Comparison of ENCODE assay signal across 25 cellular contexts in genomic region chr12:123134265-123134664, GRCh38. TPM values are rescaled to one million over a fixed set of nuclear protein-coding genes. Genes with fewer than 3 reads are reported as not detected.
DNase-seq lines count a peak whose midpoint lies in the region; ATAC-seq and TF ChIP-seq lines count a peak whose summit lies in the region.
"Had no signal": no experiment of that assay in that cellular context is flagged by ENCODE, and none has a peak within 500 bp of the region (broad histone marks: within the 10 kb centered on the region; RNA-seq: fewer than 3 reads in every experiment).

No MANE protein-coding gene starts in this region.

- no peaks in the 10 kb centered on the region for H4K20me1 ChIP-seq in BLaER1

- intact Hi-C loops in heart left ventricle (cut with DNase I), result no loop called here

- H3K14ac ChIP-seq in neuronal stem cell (ENCODE audit: low read length), result no peak overlapping the region

- TF ChIP-seq CTCF in heart left ventricle (IDR thresholded peaks at IDR 0.05), result no peak

- TF ChIP-seq POLR2A in heart left ventricle (IDR thresholded peaks at IDR 0.05), result no peak

- no peaks in the 10 kb centered on the region for H3K79me1 ChIP-seq in neuronal stem cell (ENCODE audit: low read depth, low read length)

- H3K9ac ChIP-seq in BLaER1, result no peak overlapping the region
- peak overlapping the region; percentile 12 for H3K9ac ChIP-seq in neuronal stem cell (ENCODE audit: low read depth, low read length, poor library complexity)

- H3K4me2 ChIP-seq in BLaER1 (peak overlapping the region; percentile 94), neuronal stem cell (ENCODE audit: insufficient read depth, low read length, poor library complexity, severe bottlenecking) (no peak overlapping the region)

- ATAC-seq in esophagus mucosa (peak; percentile 53), heart left ventricle (no peak)
- ATAC-seq: activated T-cell treated with anti-CD3 and anti-CD28 coated beads, Interleukin-2, amount 50 U/mL, for 4 hours had no signal

- H3K36me3 ChIP-seq in BLaER1 (peaks cover 30% of the 10 kb centered on the region), neuronal stem cell (replicated peaks in 1 of 2; ENCODE audit: control insufficient read depth in 2 of 2, insufficient read depth in 2 of 2, low read length in 2 of 2) (peaks cover 0 to 2% of the 10 kb centered on the region in 2 donors), heart left ventricle (peaks cover 0 to 3% (median 0%) of the 10 kb centered on the region in 9 donors)
- H3K36me3 ChIP-seq: BE2C, neutrophil, thoracic aorta had no signal

- H2BK15ac ChIP-seq in neuronal stem cell (ENCODE audit: low read length), result no peak overlapping the region

- no peak overlapping the region for H2AK5ac ChIP-seq in neuronal stem cell (ENCODE audit: low read depth, low read length)

- H2BK120ac ChIP-seq in neuronal stem cell (ENCODE audit: low read depth, low read length), result no peak overlapping the region

- no CpG with 5 or more reads among the region's 9 CpGs for WGBS in neuronal stem cell (ENCODE audit: extremely low coverage in 2 of 2, insufficient read length in 2 of 2, insufficient replicate concordance in 1 of 2), 2 donors
- WGBS in heart left ventricle, 4 donors, result 93 to 97% (median 95%) methylated on average over 6 to 9 of the region's 9 CpGs

- H3K4ac ChIP-seq in neuronal stem cell (ENCODE audit: low read length), result no peak overlapping the region

- H2AFZ ChIP-seq in neuronal stem cell (ENCODE audit: low read length), result no peak overlapping the region

- no peak overlapping the region for H3K23ac ChIP-seq in neuronal stem cell (ENCODE audit: low read depth, low read length, poor library complexity)

- DNase-seq in ELR (ENCODE audit: low read depth) (peak; percentile 76), neuronal stem cell (ENCODE audit: low spot score) (no peak), T-helper 1 cell (no peak), NCI-H446 (lab: John Stamatoyannopoulos, UW) (no peak), NCI-H774 (lab: John Stamatoyannopoulos, UW) (no peak), heart left ventricle (no peak)
- DNase-seq: activated CD4-positive, alpha-beta T cell treated with anti-CD3 and anti-CD28 coated beads for 1 hour; activated naive CD4-positive, alpha-beta T cell treated with Interleukin-2 at 50 U/mL for 16 hours; activated T-cell treated with anti-CD3 and anti-CD28 coated beads, Interleukin-2, amount 50 U/mL, for 4 hours; amygdala; BE2C; cortex of kidney; GF-D8; H9; immature natural killer cell; MM.1S; NCI-H1417 treated with DMSO at 0.1 percent for 48 hours; NCI-H2171 treated with DMSO at 0.1 percent for 48 hours; Right ventricle myocardium superior; stimulated activated CD4-positive, alpha-beta T cell treated with anti-CD3 and anti-CD28 coated beads, Interleukin-4, amount 100 ng/mL, for 1 hour; stimulated activated naive CD4-positive, alpha-beta T cell treated with Interleukin-2 at 50 U/mL for 16 hours had no signal

- no peak overlapping the region for H2BK12ac ChIP-seq in neuronal stem cell (ENCODE audit: low read length)

- H3K27me3 ChIP-seq in BLaER1 (no peaks in the 10 kb centered on the region), neuronal stem cell (ENCODE audit: control insufficient read depth in 3 of 3, insufficient read depth in 3 of 3, low read depth in 1 of 3, low read length in 3 of 3) (no peaks in the 10 kb centered on the region), heart left ventricle (no peaks in the 10 kb centered on the region)
- H3K27me3 ChIP-seq: BE2C, neutrophil had no signal

- H2BK5ac ChIP-seq in neuronal stem cell (ENCODE audit: low read length), result no peak overlapping the region

- H4K91ac ChIP-seq in neuronal stem cell (ENCODE audit: low read depth, low read length, poor library complexity), result no peak overlapping the region

- peak overlapping the region; percentile 36 for H3K18ac ChIP-seq in neuronal stem cell (ENCODE audit: low read length)

- no peak overlapping the region for H3K4me3 ChIP-seq in BLaER1
- no peak overlapping the region for H3K4me3 ChIP-seq in neuronal stem cell (ENCODE audit: low read length in 2 of 2)
- no peak overlapping the region for H3K4me3 ChIP-seq in heart left ventricle
- H3K4me3 ChIP-seq: thoracic aorta had no signal

- peaks cover 91% of the 10 kb centered on the region for H3K4me1 ChIP-seq in BLaER1
- H3K4me1 ChIP-seq in neuronal stem cell (ENCODE audit: control insufficient read depth in 2 of 2, insufficient read depth in 1 of 2, low read depth in 1 of 2, low read length in 2 of 2), result peaks cover 2 to 5% of the 10 kb centered on the region in 2 donors
- peaks cover 0 to 23% (median 11%) of the 10 kb centered on the region in 12 donors for H3K4me1 ChIP-seq in heart left ventricle
- H3K4me1 ChIP-seq: BE2C had no signal

- H3K27ac ChIP-seq in BLaER1 (peak overlapping the region; percentile 99), neuronal stem cell (replicated peaks; ENCODE audit: low read length) (no peak overlapping the region), heart left ventricle (no peak overlapping the region)
- H3K27ac ChIP-seq: neutrophil, thoracic aorta had no signal

- no peak overlapping the region for H4K8ac ChIP-seq in neuronal stem cell (ENCODE audit: low read depth, low read length)

- H3K9me3 ChIP-seq in BLaER1 (0 out of 2 replicates have a peak, but pooled peaks cover 7% of the 10 kb centered on the region), neuronal stem cell (replicated peaks in 1 of 2; ENCODE audit: control insufficient read depth in 2 of 2, insufficient read depth in 1 of 2, low read depth in 1 of 2, low read length in 2 of 2) (no peaks in the 10 kb centered on the region), heart left ventricle (no peaks in the 10 kb centered on the region)
- H3K9me3 ChIP-seq: BE2C, neutrophil, thoracic aorta had no signal

RNA-seq across cellular contexts. Expression of gene PITPNM2, which starts 16.6 kb away (rescaled TPM):
- total RNA-seq in esophagus mucosa (8.3 TPM), heart left ventricle (10 to 100 TPM; 13.2 to 28.5 (median 20.7) TPM)
- 1.3 TPM for polyA plus RNA-seq in neuronal stem cell (2013, experiment 1 of 2)
- 1.3 TPM for polyA plus RNA-seq in neuronal stem cell (2013, experiment 2 of 2)
- 10 to 100 TPM; 12.0 to 13.0 TPM for polyA plus RNA-seq in heart left ventricle
